Comparison of ENCODE assay signal across 9 cellular contexts in the genomic region with DNA sequence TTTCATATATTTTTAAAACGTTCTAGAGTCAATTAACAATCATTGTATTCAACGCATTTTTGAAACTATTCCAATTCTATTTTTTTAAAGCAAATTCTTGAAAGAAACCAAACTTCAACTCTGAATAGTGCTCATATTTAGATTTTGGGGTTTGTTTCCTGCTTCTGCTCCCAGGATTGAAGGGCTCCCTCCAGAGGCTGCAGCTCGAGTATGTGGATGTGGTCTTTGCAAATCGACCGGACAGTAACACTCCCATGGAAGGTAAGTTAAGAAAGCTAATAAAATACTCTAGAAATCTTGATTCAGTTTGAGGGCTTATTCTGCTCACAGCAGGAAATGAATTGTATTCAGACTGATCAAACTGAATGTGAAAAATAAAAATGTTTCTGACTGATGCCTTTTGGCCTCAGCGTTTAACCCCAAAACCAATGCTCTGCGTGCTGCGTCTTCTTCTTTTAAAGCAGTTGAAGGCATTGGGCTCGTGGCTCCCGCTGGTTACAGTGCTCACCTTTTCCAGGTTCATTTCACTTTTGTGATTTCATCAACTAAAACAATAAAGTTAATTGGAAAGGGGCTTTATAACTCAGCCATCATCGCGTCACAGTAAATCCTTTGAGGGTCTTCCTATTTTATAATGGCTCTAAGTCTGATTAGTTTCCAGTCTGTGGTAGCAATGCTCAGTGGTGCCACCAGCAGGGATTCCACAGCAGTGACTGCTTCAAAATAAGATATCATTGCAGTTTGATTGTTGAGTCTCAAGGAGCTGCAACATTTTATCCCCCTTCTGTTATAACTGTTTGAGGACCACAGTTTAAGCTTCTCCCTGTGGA.
A peak's percentile ranks its signal among the peaks of the same experiment; 100 is the strongest.
DNase-seq lines count a peak whose midpoint lies in the region; ATAC-seq, FAIRE-seq and TF ChIP-seq lines count a peak whose summit lies in the region.
"Had no signal": no experiment of that assay in that cellular context is flagged by ENCODE, and none has a peak within 500 bp of the region (broad histone marks: within the 10 kb centered on the region; RNA-seq: fewer than 3 reads in every experiment).

No MANE protein-coding gene starts in this region.

- intact Hi-C loops in natural killer cell (cut with micrococcal nuclease), result no loop called here
- intact Hi-C loops in PC-9 (cut with micrococcal nuclease; ENCODE audit: unreplicated experiment), result no loop called here
- intact Hi-C loops in activated T-helper 1 cell treated with anti-CD3 and anti-CD28 coated beads, Interleukin-12 subunit alpha, Interleukin-12 subunit beta, Interleukin-2, Interleukin-4 antibody, amounts not matched to agents 30 ng/mL and 10 ng/mL and 1 ng/mL, durations not matched to agents 14 hours and 24 hours and 36 hours (cut with micrococcal nuclease), result loop anchor here (5.0 kb wide), 1 partner anchor 33 kb away; no protein-coding TSS in a partner anchor

- no peak overlapping the region for H3K4me3 ChIP-seq in PC-9

- H3K9me3 Mint-ChIP-seq in natural killer cell (no peaks in the 10 kb centered on the region), type B pancreatic cell (no peaks in the 10 kb centered on the region)
- no peaks in the 10 kb centered on the region for H3K9me3 Mint-ChIP-seq in natural killer cell treated with Interleukin-12 subunit alpha and Interleukin-12 subunit beta and Interleukin-15 and Interleukin-18, amount 100 ng/mL, for 72 hours
- no peaks in the 10 kb centered on the region for H3K9me3 Mint-ChIP-seq in activated T-helper 1 cell treated with anti-CD3 and anti-CD28 coated beads, Interleukin-12 subunit alpha, Interleukin-12 subunit beta, Interleukin-2, Interleukin-4 antibody, amounts not matched to agents 30 ng/mL and 10 ng/mL and 1 ng/mL, durations not matched to agents 14 hours and 24 hours and 36 hours
- H3K9me3 Mint-ChIP-seq: stimulated activated naive CD8-positive, alpha-beta T cell treated with anti-CD3 and anti-CD28 coated beads, Interleukin-15, Interleukin-2, amounts not matched to agents 100 ng/mL and 50 ng/mL, for 24 hours had no signal

- no peaks in the 10 kb centered on the region for H3K79me2 ChIP-seq in PC-9 (ENCODE audit: low read depth)

- H3K9me2 ChIP-seq in PC-9 (ENCODE audit: insufficient read depth), result no peaks in the 10 kb centered on the region

- TF ChIP-seq CTCF in natural killer cell (IDR thresholded peaks at IDR 0.05) (no peak), PC-9 (conservative IDR thresholded peaks at IDR 0.05) (0 out of 2 replicates have a peak, but pooled peaks have one; percentile 38), type B pancreatic cell (conservative IDR thresholded peaks at IDR 0.05) (peak; percentile 71)

- peak in 2 of 3 donors; percentile 54 to 62 for ATAC-seq in natural killer cell
- no peak for ATAC-seq in natural killer cell treated with Interleukin-12 subunit alpha and Interleukin-12 subunit beta and Interleukin-15 and Interleukin-18, amount 100 ng/mL, for 72 hours

- H3K27me3 Mint-ChIP-seq in natural killer cell (ENCODE audit: low read depth in 2 of 2), result peaks cover 30 to 40% of the 10 kb centered on the region in 2 donors
- H3K27me3 Mint-ChIP-seq in natural killer cell treated with Interleukin-12 subunit alpha and Interleukin-12 subunit beta and Interleukin-15 and Interleukin-18, amount 100 ng/mL, for 72 hours, result peaks cover 10 to 14% of the 10 kb centered on the region in 2 donors
- H3K27me3 Mint-ChIP-seq in type B pancreatic cell, result no peaks in the 10 kb centered on the region
- peaks cover 55% of the 10 kb centered on the region for H3K27me3 Mint-ChIP-seq in activated T-helper 1 cell treated with anti-CD3 and anti-CD28 coated beads, Interleukin-12 subunit alpha, Interleukin-12 subunit beta, Interleukin-2, Interleukin-4 antibody, amounts not matched to agents 30 ng/mL and 10 ng/mL and 1 ng/mL, durations not matched to agents 14 hours and 24 hours and 36 hours (ENCODE audit: insufficient read depth)

- H3K27me3 ChIP-seq in PC-9 (ENCODE audit: insufficient read depth, low read depth), result no peaks in the 10 kb centered on the region

- no peaks in the 10 kb centered on the region for H3F3A ChIP-seq in PC-9 (ENCODE audit: insufficient read depth, low read depth)

- no peaks in the 10 kb centered on the region for H3K36me3 ChIP-seq in PC-9 (ENCODE audit: low read depth)

- H3K27ac Mint-ChIP-seq in natural killer cell, result no peak overlapping the region
- no peak overlapping the region for H3K27ac Mint-ChIP-seq in natural killer cell treated with Interleukin-12 subunit alpha and Interleukin-12 subunit beta and Interleukin-15 and Interleukin-18, amount 100 ng/mL, for 72 hours
- H3K27ac Mint-ChIP-seq in type B pancreatic cell, result no peak overlapping the region
- no peak overlapping the region for H3K27ac Mint-ChIP-seq in activated T-helper 1 cell treated with anti-CD3 and anti-CD28 coated beads, Interleukin-12 subunit alpha, Interleukin-12 subunit beta, Interleukin-2, Interleukin-4 antibody, amounts not matched to agents 30 ng/mL and 10 ng/mL and 1 ng/mL, durations not matched to agents 14 hours and 24 hours and 36 hours
- H3K27ac Mint-ChIP-seq: stimulated activated naive CD8-positive, alpha-beta T cell treated with anti-CD3 and anti-CD28 coated beads, Interleukin-15, Interleukin-2, amounts not matched to agents 100 ng/mL and 50 ng/mL, for 24 hours had no signal

- no TSS peak for BruUV-seq in PC-9 (replicated peaks; lab: Mats Ljungman, UMichigan)

- no peaks in the 10 kb centered on the region for H3K4me1 ChIP-seq in PC-9 (replicated peaks; ENCODE audit: insufficient read depth)

- FAIRE-seq in RCC 7860 (lab: Jason Lieb, UNC), result no peak

- H3K27ac ChIP-seq in PC-9, result no peak overlapping the region

- no peaks in the 10 kb centered on the region for H3K9me3 ChIP-seq in PC-9 (ENCODE audit: insufficient read depth, low read depth)

- H2AFZ ChIP-seq in PC-9, result no peak overlapping the region

- CTCF ChIA-PET in PC-9 (lab: Charles Lee), result interaction anchor here (0.7 kb wide), 1 partner anchor 10 kb away, joined by 3 read pairs; no protein-coding TSS in a partner anchor

- DNase-seq in natural killer cell (no peak), PC-9 (no peak), globus pallidus (ENCODE audit: low spot score) (peak; percentile 26), type B pancreatic cell (ENCODE audit: extremely low spot score, unreplicated experiment) (no peak), hepatic stellate cell (ENCODE audit: low spot score) (no peak), RCC 7860 (ENCODE audit: low spot score) (no peak)
- no peak for DNase-seq in natural killer cell treated with Interleukin-12 subunit alpha and Interleukin-12 subunit beta and Interleukin-15 and Interleukin-18, amount 100 ng/mL, for 72 hours (ENCODE audit: low spot score)
- DNase-seq in activated T-helper 1 cell treated with anti-CD3 and anti-CD28 coated beads, Interleukin-12 subunit alpha, Interleukin-12 subunit beta, Interleukin-2, Interleukin-4 antibody, amounts not matched to agents 30 ng/mL and 10 ng/mL and 1 ng/mL, durations not matched to agents 14 hours and 24 hours and 36 hours (ENCODE audit: low spot score), result no peak

- H4K20me1 ChIP-seq in PC-9 (ENCODE audit: insufficient read depth), result no peaks in the 10 kb centered on the region

- H3K36me3 Mint-ChIP-seq in natural killer cell (no peaks in the 10 kb centered on the region), type B pancreatic cell (no peaks in the 10 kb centered on the region)
- H3K36me3 Mint-ChIP-seq in natural killer cell treated with Interleukin-12 subunit alpha and Interleukin-12 subunit beta and Interleukin-15 and Interleukin-18, amount 100 ng/mL, for 72 hours, result no peaks in the 10 kb centered on the region
- no peaks in the 10 kb centered on the region for H3K36me3 Mint-ChIP-seq in activated T-helper 1 cell treated with anti-CD3 and anti-CD28 coated beads, Interleukin-12 subunit alpha, Interleukin-12 subunit beta, Interleukin-2, Interleukin-4 antibody, amounts not matched to agents 30 ng/mL and 10 ng/mL and 1 ng/mL, durations not matched to agents 14 hours and 24 hours and 36 hours (ENCODE audit: low read depth)

- no peak overlapping the region for H3K4me3 Mint-ChIP-seq in natural killer cell
- no peak overlapping the region for H3K4me3 Mint-ChIP-seq in natural killer cell treated with Interleukin-12 subunit alpha and Interleukin-12 subunit beta and Interleukin-15 and Interleukin-18, amount 100 ng/mL, for 72 hours
- no peak overlapping the region for H3K4me3 Mint-ChIP-seq in type B pancreatic cell
- H3K4me3 Mint-ChIP-seq in activated T-helper 1 cell treated with anti-CD3 and anti-CD28 coated beads, Interleukin-12 subunit alpha, Interleukin-12 subunit beta, Interleukin-2, Interleukin-4 antibody, amounts not matched to agents 30 ng/mL and 10 ng/mL and 1 ng/mL, durations not matched to agents 14 hours and 24 hours and 36 hours, result no peak overlapping the region
- H3K4me3 Mint-ChIP-seq: stimulated activated naive CD8-positive, alpha-beta T cell treated with anti-CD3 and anti-CD28 coated beads, Interleukin-15, Interleukin-2, amounts not matched to agents 100 ng/mL and 50 ng/mL, for 24 hours had no signal

- H3K4me1 Mint-ChIP-seq in natural killer cell (no peaks in the 10 kb centered on the region), type B pancreatic cell (ENCODE audit: unreplicated experiment) (peaks cover 31% of the 10 kb centered on the region)
- H3K4me1 Mint-ChIP-seq in natural killer cell treated with Interleukin-12 subunit alpha and Interleukin-12 subunit beta and Interleukin-15 and Interleukin-18, amount 100 ng/mL, for 72 hours (ENCODE audit: low read depth in 2 of 2), result no peaks in the 10 kb centered on the region
- H3K4me1 Mint-ChIP-seq in activated T-helper 1 cell treated with anti-CD3 and anti-CD28 coated beads, Interleukin-12 subunit alpha, Interleukin-12 subunit beta, Interleukin-2, Interleukin-4 antibody, amounts not matched to agents 30 ng/mL and 10 ng/mL and 1 ng/mL, durations not matched to agents 14 hours and 24 hours and 36 hours (ENCODE audit: low read depth), result no peaks in the 10 kb centered on the region

- POLR2A ChIA-PET in PC-9 (lab: Charles Lee; ENCODE audit: unreplicated experiment), result interaction anchor here (0.7 kb wide), 1 partner anchor 326 kb away, joined by 4 read pairs; no protein-coding TSS in a partner anchor

- H3K4me2 ChIP-seq in PC-9, result no peak overlapping the region

Comparison
In these comparisons a context has a peak if more than half of its experiments do, and no peak if none do; other contexts are left out.
1. ATAC-seq: peak in natural killer cell (2 of 3); none in natural killer cell treated with Interleukin-12 subunit alpha and Interleukin-12 subunit beta and Interleukin-15 and Interleukin-18, amount 100 ng/mL, for 72 hours (0 of 2).